ENCODE assay signal across 9 cellular contexts in genomic region chr6:15421945-15422733, GRCh38.
DNase-seq lines count a peak whose midpoint lies in the region; ATAC-seq and TF ChIP-seq lines count a peak whose summit lies in the region.
"Had no signal": no experiment of that assay in that cellular context is flagged by ENCODE, and none has a peak within 500 bp of the region (broad histone marks: within the 10 kb centered on the region; RNA-seq: fewer than 3 reads in every experiment).

No MANE protein-coding gene starts in this region.

- peaks cover 5% of the 10 kb centered on the region for H3K9me3 Mint-ChIP-seq in central memory CD8-positive, alpha-beta T cell

- H3K36me3 Mint-ChIP-seq in central memory CD8-positive, alpha-beta T cell (ENCODE audit: insufficient read depth) = peaks cover 15% of the 10 kb centered on the region

- H3K27me3 ChIP-seq in right cardiac atrium (ENCODE audit: control insufficient read depth, insufficient read depth) = no peaks in the 10 kb centered on the region
- H3K27me3 ChIP-seq in suprapubic skin = no peaks in the 10 kb centered on the region

- intact Hi-C loops in right cardiac atrium (cut with DNase I) = no loop called here
- intact Hi-C loops in Right ventricle myocardium superior (cut with DNase I) = no loop called here

- 87% methylated on average over 10 of the region's 10 CpGs for whole genome bisulfite sequencing in right cardiac atrium
- WGBS in suprapubic skin = 78% methylated on average over 10 of the region's 10 CpGs

- H3K27ac Mint-ChIP-seq in central memory CD8-positive, alpha-beta T cell (ENCODE audit: low read depth) = peak overlapping the region; percentile 64

- peak overlapping the region; percentile 36 for H3K4me3 Mint-ChIP-seq in central memory CD8-positive, alpha-beta T cell

- TF ChIP-seq CTCF in suprapubic skin (IDR thresholded peaks at IDR 0.05) = no peak

- peaks cover 59% of the 10 kb centered on the region for H3K4me1 Mint-ChIP-seq in central memory CD8-positive, alpha-beta T cell

- no peaks in the 10 kb centered on the region for H3K27me3 Mint-ChIP-seq in central memory CD8-positive, alpha-beta T cell

- no peak for ATAC-seq in right cardiac atrium
- no peak for ATAC-seq in Right ventricle myocardium superior (ENCODE audit: poor library complexity)
- ATAC-seq in HG03103 (IDR thresholded peaks at IDR 0.05; ENCODE audit: low read depth, unreplicated experiment) = peak; percentile 47
- peak; percentile 74 for ATAC-seq in central memory CD8-positive, alpha-beta T cell (replicated peaks; ENCODE audit: extremely low read depth, poor library complexity, severe bottlenecking)

- H3K36me3 ChIP-seq in suprapubic skin = no peaks in the 10 kb centered on the region

- no peak for DNase-seq in right cardiac atrium
- DNase-seq in Right ventricle myocardium superior = no peak
- DNase-seq in central memory CD8-positive, alpha-beta T cell (ENCODE audit: low spot score in 2 of 2) = no peak
- no peak for DNase-seq in suprapubic skin (ENCODE audit: low spot score in 2 of 2)
- DNase-seq in NK-92 treated with Interleukin-12 subunit alpha and Interleukin-12 subunit beta, amount 100 ng/mL, for 24 hours (lab: John Stamatoyannopoulos, UW) = no peak
- DNase-seq in pons (ENCODE audit: low spot score) = no peak
- no peak for DNase-seq in NCI-H345 (lab: John Stamatoyannopoulos, UW)
- DNase-seq: NCI-H1092 treated with DMSO at 0.1 percent for 48 hours had no signal

- H3K4me3 ChIP-seq in right cardiac atrium (ENCODE audit: low read length) (no peak overlapping the region), suprapubic skin (no peak overlapping the region)

- TF ChIP-seq EP300 in suprapubic skin (IDR thresholded peaks at IDR 0.05) = no peak

- H3K4me1 ChIP-seq in right cardiac atrium (ENCODE audit: control insufficient read depth, insufficient read depth, low read length) (peaks cover 2% of the 10 kb centered on the region), suprapubic skin (peaks cover 18% of the 10 kb centered on the region)

- H3K9me3 ChIP-seq in right cardiac atrium (ENCODE audit: control insufficient read depth, low read length) (no peaks in the 10 kb centered on the region), suprapubic skin (peaks cover 8% of the 10 kb centered on the region)

- TF ChIP-seq POLR2A in suprapubic skin (IDR thresholded peaks at IDR 0.05) = no peak

- H3K27ac ChIP-seq in right cardiac atrium (ENCODE audit: low read length) (peak overlapping the region; percentile 28), suprapubic skin (peak overlapping the region; percentile 7)

Comparison
In these comparisons a context has a peak if more than half of its experiments do, and no peak if none do; other contexts are left out.
1. ATAC-seq: peak in HG03103 (single experiment) and central memory CD8-positive, alpha-beta T cell (single experiment); none in right cardiac atrium (0 of 2) and Right ventricle myocardium superior (single experiment).